ENCODE assay signal across 8 cellular contexts in the genomic region with DNA sequence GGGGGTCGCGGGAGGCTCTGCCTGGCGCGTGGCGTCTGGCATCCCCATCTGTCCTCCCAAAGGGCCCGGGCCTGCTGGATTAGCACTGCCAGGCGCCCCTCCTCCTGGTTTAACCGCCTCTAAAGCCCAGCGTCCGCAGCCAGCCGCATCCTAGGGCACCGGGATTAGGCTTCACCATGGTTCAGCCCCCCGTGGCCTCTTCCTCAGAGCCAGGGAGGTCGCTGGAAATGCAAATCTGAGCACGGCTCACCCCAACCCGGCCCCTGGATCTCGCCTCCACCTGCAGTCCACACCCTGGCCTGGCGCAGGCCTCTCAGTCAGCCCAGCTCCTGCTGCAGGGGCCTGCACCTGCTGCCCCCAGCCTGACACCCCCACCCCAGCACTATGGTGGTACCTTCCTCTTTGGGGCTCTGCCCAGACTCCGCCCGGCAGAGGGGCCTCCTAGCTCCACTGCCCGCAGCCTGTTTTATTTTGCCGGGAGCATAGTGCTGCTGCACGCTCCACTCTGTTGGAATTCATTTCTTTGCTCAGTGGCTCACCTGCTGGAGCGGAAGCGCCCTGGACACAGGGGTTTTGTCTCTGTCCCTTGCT.
DNase-seq lines count a peak whose midpoint lies in the region; ATAC-seq and TF ChIP-seq lines count a peak whose summit lies in the region.

No MANE protein-coding gene starts in this region.

- peak overlapping the region; percentile 39 for H3K4me3 ChIP-seq in AG10803 (ENCODE audit: low read length)

- H3K4me3 Mint-ChIP-seq in stimulated activated naive B cell treated with anti-CD40 and anti-IgM and Interleukin-4, amounts not matched to agents 10 μg/mL and 1 μg/mL and 100 μg/mL, for 72 hours, result peak overlapping the region; percentile 76 to 80

- no peak for DNase-seq in AG10803 (ENCODE audit: low read depth)
- peak; percentile 16 for DNase-seq in SHP77 treated with DMSO at 0.1 percent for 48 hours (lab: John Stamatoyannopoulos, UW)
- peak in 34 of 42 donors; percentile 8 to 63 (median 32) for DNase-seq in head of caudate nucleus
- peak; percentile 5 for DNase-seq in stimulated activated naive B cell treated with anti-CD40 and anti-IgM and Interleukin-4, amounts not matched to agents 10 μg/mL and 1 μg/mL and 100 μg/mL, for 72 hours

- peaks cover 12 to 16% of the 10 kb centered on the region in 2 donors for H3K4me1 Mint-ChIP-seq in stimulated activated naive B cell treated with anti-CD40 and anti-IgM and Interleukin-4, amounts not matched to agents 10 μg/mL and 1 μg/mL and 100 μg/mL, for 72 hours

- no peak for TF ChIP-seq CTCF in AG10803 (conservative IDR thresholded peaks at IDR 0.05; ENCODE audit: low read length)

- H3K36me3 Mint-ChIP-seq in stimulated activated naive B cell treated with anti-CD40 and anti-IgM and Interleukin-4, amounts not matched to agents 10 μg/mL and 1 μg/mL and 100 μg/mL, for 72 hours, result peaks cover 3 to 10% of the 10 kb centered on the region in 2 donors

- peak overlapping the region; percentile 49 for H3K27ac Mint-ChIP-seq in stimulated activated naive B cell treated with anti-CD40 and anti-IgM and Interleukin-4, amounts not matched to agents 10 μg/mL and 1 μg/mL and 100 μg/mL, for 72 hours

- H3K9me3 Mint-ChIP-seq in stimulated activated naive B cell treated with anti-CD40 and anti-IgM and Interleukin-4, amounts not matched to agents 10 μg/mL and 1 μg/mL and 100 μg/mL, for 72 hours, result no peaks in the 10 kb centered on the region

- ATAC-seq in GM19438 (IDR thresholded peaks at IDR 0.05; ENCODE audit: low read depth, unreplicated experiment) (peak; percentile 39), GM21423 (IDR thresholded peaks at IDR 0.05; ENCODE audit: unreplicated experiment) (no peak), GM19455 (IDR thresholded peaks at IDR 0.05; ENCODE audit: unreplicated experiment) (no peak), HG03460 (IDR thresholded peaks at IDR 0.05; ENCODE audit: unreplicated experiment) (no peak)
- ATAC-seq in stimulated activated naive B cell treated with anti-CD40 and anti-IgM and Interleukin-4, amounts not matched to agents 10 μg/mL and 1 μg/mL and 100 μg/mL, for 72 hours (replicated peaks), result peak; percentile 18 to 28

- intact Hi-C loops in head of caudate nucleus (cut with DNase I), result no loop called here

- H3K27me3 Mint-ChIP-seq in stimulated activated naive B cell treated with anti-CD40 and anti-IgM and Interleukin-4, amounts not matched to agents 10 μg/mL and 1 μg/mL and 100 μg/mL, for 72 hours, result peaks cover 6 to 7% of the 10 kb centered on the region in 2 donors

Comparison
In these comparisons a context has a peak if more than half of its experiments do, and no peak if none do; other contexts are left out.
1. ATAC-seq: peak in GM19438 (single experiment) and stimulated activated naive B cell treated with anti-CD40 and anti-IgM and Interleukin-4, amounts not matched to agents 10 μg/mL and 1 μg/mL and 100 μg/mL, for 72 hours (2 of 2); none in GM21423 (single experiment), GM19455 (single experiment) and HG03460 (single experiment).